ENCODE assay signal across 39 cellular contexts in the genomic region with DNA sequence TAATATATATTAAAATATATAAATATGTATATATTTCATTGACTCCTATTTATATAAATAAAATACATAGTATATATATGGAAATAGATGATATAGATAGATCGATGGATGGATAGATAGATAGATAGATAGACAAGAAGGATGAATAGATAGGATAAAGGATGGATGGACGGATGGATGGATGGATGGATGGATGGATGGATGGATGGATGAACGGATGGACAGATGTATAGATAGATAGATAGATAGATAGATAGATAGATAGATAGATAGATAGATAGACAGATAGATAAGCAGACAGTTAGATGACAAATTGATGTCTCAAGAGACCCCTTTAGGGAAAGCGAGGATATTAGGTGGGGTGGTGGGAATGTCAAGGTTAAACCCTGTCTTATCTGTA. TPM values are rescaled to one million over a fixed set of nuclear protein-coding genes. Genes with fewer than 3 reads are reported as not detected.
"Had no signal": no experiment of that assay in that cellular context is flagged by ENCODE, and none has a peak within 500 bp of the region (broad histone marks: within the 10 kb centered on the region; RNA-seq: fewer than 3 reads in every experiment).

No MANE protein-coding gene starts in this region.

- H3K4me3 ChIP-seq: MG63 had no signal

- DNase-seq: Karpas-422, Kasumi-1, MG63, MM.1S, MV-4-11, NCI-H1048, NCI-H1092, NCI-H1092 treated with DMSO at 0.1 percent for 48 hours, NCI-H1105, NCI-H1105 treated with DMSO at 0.1 percent for 48 hours, NCI-H1417, NCI-H1417 treated with DMSO at 0.1 percent for 48 hours, NCI-H1436, NCI-H1436 treated with DMSO at 0.1 percent for 48 hours, NCI-H146, NCI-H1694, NCI-H1694 treated with DMSO at 0.1 percent for 48 hours, NCI-H187, NCI-H187 treated with DMSO at 0.1 percent for 48 hours, NCI-H1930, NCI-H2029, NCI-H2029 treated with DMSO at 0.1 percent for 48 hours, NCI-H2081, NCI-H2081 treated with DMSO at 0.1 percent for 48 hours, NCI-H2107, NCI-H2171, NCI-H2171 treated with DMSO at 0.1 percent for 48 hours, NCI-H2227 treated with DMSO at 0.1 percent for 48 hours, NCI-H226, NCI-H345, NCI-H446, NCI-H446 treated with DMSO at 0.1 percent for 48 hours, NCI-H510A, NCI-H510A treated with DMSO at 0.1 percent for 48 hours, NCI-H524, NCI-H524 treated with DMSO at 0.1 percent for 48 hours had no signal

- H3K36me3 ChIP-seq: MG63 had no signal

RNA-seq across cellular contexts. Expression of a gene that starts 21.4 kb away (rescaled TPM):
- total RNA-seq: LHCN-M2, NCI-H460 had no signal

RNA-seq across cellular contexts. Expression of a gene that starts 29.6 kb away (rescaled TPM):
- total RNA-seq: LHCN-M2, M059J, NCI-H460 had no signal
